In genomic region chr18:24991661-24992060, GRCh38 we compare ENCODE assay signal across 18 cellular contexts.
DNase-seq lines count a peak whose midpoint lies in the region; ATAC-seq and TF ChIP-seq lines count a peak whose summit lies in the region.
"Had no signal": no experiment of that assay in that cellular context is flagged by ENCODE, and none has a peak within 500 bp of the region (broad histone marks: within the 10 kb centered on the region; RNA-seq: fewer than 3 reads in every experiment).

No MANE protein-coding gene starts in this region.

- H3K36me3 ChIP-seq in psoas muscle (ENCODE audit: insufficient read depth in 1 of 2, low read depth in 1 of 2), result no peaks in the 10 kb centered on the region
- H3K36me3 ChIP-seq: Peyer's patch had no signal

- H3K4me3 ChIP-seq in AG10803 (ENCODE audit: low read length), result no peak overlapping the region
- peak overlapping the region; percentile 36 for H3K4me3 ChIP-seq in psoas muscle
- H3K4me3 ChIP-seq: GM23248, Peyer's patch had no signal

- peak; percentile 31 for DNase-seq in AG10803 (ENCODE audit: low read depth)
- DNase-seq in LHCN-M2 (ENCODE audit: low read depth), result peak; percentile 9
- peak; percentile 39 for DNase-seq in fibroblast of peridontal ligament (ENCODE audit: extremely low read depth)
- DNase-seq in psoas muscle, result no peak
- DNase-seq in effector CD8-positive, alpha-beta T cell (lab: John Stamatoyannopoulos, UW), result no peak
- DNase-seq: Caco-2; CD4-positive, CD25-positive, alpha-beta regulatory T cell; DMS 273 treated with DMSO at 0.1 percent for 48 hours; GM23248; H9; Karpas-422; NCI-H1694 treated with DMSO at 0.1 percent for 48 hours; NCI-H2081 treated with DMSO at 0.1 percent for 48 hours; NCI-H2171 treated with DMSO at 0.1 percent for 48 hours; NCI-H526; Peyer's patch had no signal

- intact Hi-C loops in psoas muscle (cut with DNase I), result loop anchor here in 1 of 2 donors (5.0 to 10.0 kb wide), 2 partner anchors 241 to 473 kb away; no protein-coding TSS in a partner anchor

- H3K27me3 ChIP-seq in psoas muscle (ENCODE audit: insufficient read depth in 3 of 3, low read length in 2 of 3), result no peaks in the 10 kb centered on the region
- H3K27me3 ChIP-seq: Peyer's patch had no signal

- H3K27ac ChIP-seq in psoas muscle, result peak overlapping the region; percentile 60
- H3K27ac ChIP-seq: GM23248, Peyer's patch had no signal

- H3K4me1 ChIP-seq in psoas muscle, result peaks cover 42% of the 10 kb centered on the region
- H3K4me1 ChIP-seq: Caco-2, Peyer's patch had no signal

- TF ChIP-seq CTCF in AG10803 (conservative IDR thresholded peaks at IDR 0.05; ENCODE audit: low read length) (no peak), psoas muscle (IDR thresholded peaks at IDR 0.05) (no peak)

- ATAC-seq in psoas muscle, result peak in 1 of 4 donors; percentile 9
- no peak for ATAC-seq in HG03521 (IDR thresholded peaks at IDR 0.05; ENCODE audit: unreplicated experiment)
- no peak for ATAC-seq in HG03442 (IDR thresholded peaks at IDR 0.05; ENCODE audit: unreplicated experiment)

- H3K9me3 ChIP-seq in psoas muscle, result no peaks in the 10 kb centered on the region
- H3K9me3 ChIP-seq: Caco-2, Peyer's patch had no signal

Comparison
In these comparisons a context has a peak if more than half of its experiments do, and no peak if none do; other contexts are left out.
1. DNase-seq: peak in AG10803 (single experiment), LHCN-M2 (single experiment) and fibroblast of peridontal ligament (single experiment); none in psoas muscle (0 of 2) and effector CD8-positive, alpha-beta T cell (single experiment).